Comparison of ENCODE assay signal across 22 cellular contexts in genomic region chr11:15145151-15145550, GRCh38. TPM values are rescaled to one million over a fixed set of nuclear protein-coding genes. Genes with fewer than 3 reads are reported as not detected.
"Had no signal": no experiment of that assay in that cellular context is flagged by ENCODE, and none has a peak within 500 bp of the region (broad histone marks: within the 10 kb centered on the region; RNA-seq: fewer than 3 reads in every experiment).

No MANE protein-coding gene starts in this region.

- DNase-seq: activated CD4-positive, alpha-beta T cell treated with anti-CD3 and anti-CD28 coated beads for 48 hours; activated CD4-positive, alpha-beta T cell treated with anti-CD3 and anti-CD28 coated beads, Interleukin-2, amount 50 U/mL, for 4 hours; activated CD4-positive, CD25-positive, alpha-beta regulatory T cell treated with anti-CD3 and anti-CD28 coated beads, Interleukin-2, amount 50 U/mL, for 72 hours; activated CD8-positive, alpha-beta memory T cell treated with anti-CD3 and anti-CD28 coated beads, Interleukin-2, amount 50 U/mL, for 48 hours; activated CD8-positive, alpha-beta T cell treated with anti-CD3 and anti-CD28 coated beads, Interleukin-2, amount 10 ng/mL, durations not matched to agents 7 days and 5 days; activated naive CD4-positive, alpha-beta T cell; activated T-cell treated with anti-CD3 and anti-CD28 coated beads, Interleukin-2, amount 50 U/mL, for 1 hour; amniotic stem cell; MM.1S; NCI-H1105; NCI-H1694 treated with DMSO at 0.1 percent for 48 hours; NCI-H510A treated with DMSO at 0.1 percent for 48 hours; NCI-H69; SHP77 had no signal

- H3K4me1 Mint-ChIP-seq: activated naive CD4-positive, alpha-beta T cell treated with anti-CD3 and anti-CD28 coated beads, Interleukin-2, amount 50 U/mL, for 24 hours had no signal

- ATAC-seq: activated CD8-positive, alpha-beta T cell treated with anti-CD3 and anti-CD28 coated beads, Interleukin-2, amount 10 ng/mL, durations not matched to agents 7 days and 5 days; WTC11 had no signal

- H3K4me1 ChIP-seq: SJSA1 had no signal

- H3K27me3 Mint-ChIP-seq: brain had no signal

- H3K27ac ChIP-seq: KMS-11, SJSA1 had no signal

- H3K4me2 ChIP-seq: KMS-11 had no signal

- H3K9me3 ChIP-seq: SJSA1 had no signal

- H3K4me3 Mint-ChIP-seq: activated CD8-positive, alpha-beta T cell treated with anti-CD3 and anti-CD28 coated beads, Interleukin-2, amount 10 ng/mL, durations not matched to agents 7 days and 5 days; activated naive CD4-positive, alpha-beta T cell treated with anti-CD3 and anti-CD28 coated beads, Interleukin-2, amount 50 U/mL, for 24 hours; brain; T-helper 1 cell treated with Interleukin-12 subunit alpha and Interleukin-12 subunit beta and Interleukin-4 antibody, amounts not matched to agents 30 μg/mL and 1 μg/mL, for 36 hours; WTC11 had no signal

- H3K27me3 ChIP-seq: SJSA1 had no signal

- H3K4me3 ChIP-seq: SJSA1 had no signal

- H3K36me3 ChIP-seq: SJSA1 had no signal

- H3K27ac Mint-ChIP-seq: activated CD8-positive, alpha-beta T cell treated with anti-CD3 and anti-CD28 coated beads, Interleukin-2, amount 10 ng/mL, durations not matched to agents 7 days and 5 days; activated naive CD4-positive, alpha-beta T cell treated with anti-CD3 and anti-CD28 coated beads, Interleukin-2, amount 50 U/mL, for 24 hours; brain; T-helper 1 cell treated with Interleukin-12 subunit alpha and Interleukin-12 subunit beta and Interleukin-4 antibody, amounts not matched to agents 30 μg/mL and 1 μg/mL, for 36 hours; WTC11 had no signal

- FAIRE-seq: astrocyte, RCC 7860 had no signal

- H3K9ac ChIP-seq: KMS-11 had no signal

- H3K36me3 Mint-ChIP-seq: activated naive CD4-positive, alpha-beta T cell treated with anti-CD3 and anti-CD28 coated beads, Interleukin-2, amount 50 U/mL, for 24 hours; brain; WTC11 had no signal

- H3K9me3 Mint-ChIP-seq: activated naive CD4-positive, alpha-beta T cell treated with anti-CD3 and anti-CD28 coated beads, Interleukin-2, amount 50 U/mL, for 24 hours; brain; T-helper 1 cell treated with Interleukin-12 subunit alpha and Interleukin-12 subunit beta and Interleukin-4 antibody, amounts not matched to agents 30 μg/mL and 1 μg/mL, for 36 hours; WTC11 had no signal

RNA-seq across cellular contexts. Expression of gene INSC, which starts 30.4 kb away (rescaled TPM):
- total RNA-seq: astrocyte had no signal
